Comparison of ENCODE assay signal across 10 cellular contexts in the genomic region with DNA sequence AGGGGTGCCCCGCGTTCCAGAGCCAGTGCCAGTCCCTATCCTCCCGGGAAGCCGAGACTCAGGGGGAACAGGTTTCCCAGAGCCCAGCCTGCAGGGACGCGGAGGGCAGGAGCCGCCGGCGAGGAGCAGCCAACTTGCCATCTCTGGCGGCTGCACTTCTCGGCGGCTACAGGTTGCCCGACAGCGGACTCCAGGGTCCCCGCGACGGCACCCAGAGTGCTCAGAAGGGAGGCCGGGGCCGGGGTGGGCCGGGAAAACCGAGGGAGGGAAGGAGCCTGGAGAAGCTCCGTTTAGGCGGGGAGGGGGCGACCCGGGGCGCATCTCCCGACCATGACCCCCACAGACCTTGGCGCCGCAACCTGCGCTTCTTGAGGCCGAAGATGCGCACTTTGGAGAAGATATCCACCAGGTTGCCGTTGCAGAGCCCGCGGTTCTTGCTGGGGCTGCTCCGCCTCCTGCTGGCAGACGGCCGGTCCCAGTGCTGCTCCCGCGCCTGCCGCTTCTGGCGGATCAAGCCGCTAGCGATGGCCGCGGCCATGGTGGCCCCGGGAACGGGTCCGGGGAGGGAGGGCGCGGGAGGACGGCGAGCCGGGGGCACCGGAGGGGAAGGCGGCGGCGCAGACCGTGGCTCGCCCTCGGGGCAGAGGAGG.
DNase-seq lines count a peak whose midpoint lies in the region; ATAC-seq and TF ChIP-seq lines count a peak whose summit lies in the region.
"Had no signal": no experiment of that assay in that cellular context is flagged by ENCODE, and none has a peak within 500 bp of the region (broad histone marks: within the 10 kb centered on the region; RNA-seq: fewer than 3 reads in every experiment).

No MANE protein-coding gene starts in this region.

- no peak overlapping the region for H3K4me3 ChIP-seq in CD4-positive, alpha-beta memory T cell (ENCODE audit: low read length in 2 of 2)

- H3K27ac Mint-ChIP-seq in osteocyte (ENCODE audit: unreplicated experiment): no peak overlapping the region
- H3K27ac Mint-ChIP-seq in activated T-cell treated with anti-CD3 and anti-CD28 coated beads, Interleukin-2, amount 50 U/mL, for 72 hours: no peak overlapping the region
- H3K27ac Mint-ChIP-seq in CD4-positive, alpha-beta memory T cell: no peak overlapping the region
- H3K27ac Mint-ChIP-seq: activated B cell treated with CpG ODN at 0.5 μM for 24 hours had no signal

- POLR2A ChIA-PET in CD4-positive, alpha-beta memory T cell (lab: Charles Lee; ENCODE audit: partially characterized antibody): no interaction called here

- H3K27me3 ChIP-seq in CD4-positive, alpha-beta memory T cell (ENCODE audit: insufficient read depth, low read length): peaks cover 22% of the 10 kb centered on the region

- peaks cover 81% of the 10 kb centered on the region for H3K27me3 Mint-ChIP-seq in osteocyte (ENCODE audit: unreplicated experiment)
- H3K27me3 Mint-ChIP-seq in activated T-cell treated with anti-CD3 and anti-CD28 coated beads, Interleukin-2, amount 50 U/mL, for 72 hours (ENCODE audit: low read depth): peaks cover 39% of the 10 kb centered on the region
- H3K27me3 Mint-ChIP-seq in CD4-positive, alpha-beta memory T cell: peaks cover 30 to 34% of the 10 kb centered on the region in 2 donors

- CTCF ChIA-PET in CD4-positive, alpha-beta memory T cell (lab: Charles Lee; ENCODE audit: partially characterized antibody): no interaction called here

- TF ChIP-seq CTCF in osteocyte (IDR thresholded peaks at IDR 0.05): peak; percentile 59

- H3K4me1 Mint-ChIP-seq in osteocyte (ENCODE audit: unreplicated experiment): peaks cover 10% of the 10 kb centered on the region
- no peaks in the 10 kb centered on the region for H3K4me1 Mint-ChIP-seq in activated T-cell treated with anti-CD3 and anti-CD28 coated beads, Interleukin-2, amount 50 U/mL, for 72 hours (ENCODE audit: low read depth)
- H3K4me1 Mint-ChIP-seq in CD4-positive, alpha-beta memory T cell: peaks cover 0 to 5% (median 2%) of the 10 kb centered on the region in 4 donors
- H3K4me1 Mint-ChIP-seq: activated B cell treated with CpG ODN at 0.5 μM for 24 hours had no signal

- H3K4me3 Mint-ChIP-seq in osteocyte (ENCODE audit: unreplicated experiment): no peak overlapping the region
- no peak overlapping the region for H3K4me3 Mint-ChIP-seq in activated T-cell treated with anti-CD3 and anti-CD28 coated beads, Interleukin-2, amount 50 U/mL, for 72 hours
- no peak overlapping the region for H3K4me3 Mint-ChIP-seq in CD4-positive, alpha-beta memory T cell
- H3K4me3 Mint-ChIP-seq: activated B cell treated with CpG ODN at 0.5 μM for 24 hours had no signal

- no peaks in the 10 kb centered on the region for H3K9me3 Mint-ChIP-seq in osteocyte (ENCODE audit: unreplicated experiment)
- H3K9me3 Mint-ChIP-seq in activated T-cell treated with anti-CD3 and anti-CD28 coated beads, Interleukin-2, amount 50 U/mL, for 72 hours: no peaks in the 10 kb centered on the region
- peaks cover 0 to 3% (median 0%) of the 10 kb centered on the region in 8 donors for H3K9me3 Mint-ChIP-seq in CD4-positive, alpha-beta memory T cell
- H3K9me3 Mint-ChIP-seq: activated B cell treated with CpG ODN at 0.5 μM for 24 hours had no signal

- H3K27ac ChIP-seq in CD4-positive, alpha-beta memory T cell (ENCODE audit: low read depth, low read length): no peak overlapping the region
- H3K27ac ChIP-seq: thyroid gland had no signal

- H3K36me3 ChIP-seq in CD4-positive, alpha-beta memory T cell (ENCODE audit: insufficient read depth, low read length): no peaks in the 10 kb centered on the region
- H3K36me3 ChIP-seq: thyroid gland had no signal

- no peak for ATAC-seq in activated T-cell treated with anti-CD3 and anti-CD28 coated beads, Interleukin-2, amount 50 U/mL, for 72 hours (replicated peaks in 1 of 2)

- intact Hi-C loops in CD4-positive, alpha-beta memory T cell (cut with micrococcal nuclease): no loop called here

- H3K9me3 ChIP-seq in CD4-positive, alpha-beta memory T cell (ENCODE audit: control insufficient read depth in 1 of 2, low read length in 2 of 2): no peaks in the 10 kb centered on the region
- H3K9me3 ChIP-seq: thyroid gland had no signal

- DNase-seq in Daoy (ENCODE audit: low read depth) (peak; percentile 54), NCI-H2171 (lab: John Stamatoyannopoulos, UW) (peak; percentile 66), fibroblast of gingiva (ENCODE audit: low read depth) (peak; percentile 8), osteocyte (ENCODE audit: extremely low spot score, unreplicated experiment) (peak; percentile 85), EL (no peak), CD1c-positive myeloid dendritic cell (ENCODE audit: extremely low spot score) (no peak)
- no peak for DNase-seq in activated T-cell treated with anti-CD3 and anti-CD28 coated beads, Interleukin-2, amount 50 U/mL, for 72 hours
- DNase-seq in CD4-positive, alpha-beta memory T cell: no peak
- DNase-seq: activated B cell treated with CpG ODN at 0.5 μM for 24 hours had no signal

- H3K36me3 Mint-ChIP-seq in osteocyte (ENCODE audit: unreplicated experiment): no peaks in the 10 kb centered on the region
- no peaks in the 10 kb centered on the region for H3K36me3 Mint-ChIP-seq in activated T-cell treated with anti-CD3 and anti-CD28 coated beads, Interleukin-2, amount 50 U/mL, for 72 hours (ENCODE audit: insufficient read depth in 2 of 2)
- no peaks in the 10 kb centered on the region for H3K36me3 Mint-ChIP-seq in CD4-positive, alpha-beta memory T cell

- H3K4me1 ChIP-seq in CD4-positive, alpha-beta memory T cell (ENCODE audit: insufficient read depth, low read length): no peaks in the 10 kb centered on the region

Comparison
In these comparisons a context has a peak if more than half of its experiments do, and no peak if none do; other contexts are left out.
1. DNase-seq: peak in Daoy (single experiment), NCI-H2171 (single experiment), fibroblast of gingiva (single experiment) and osteocyte (single experiment); none in EL (single experiment), activated T-cell treated with anti-CD3 and anti-CD28 coated beads, Interleukin-2, amount 50 U/mL, for 72 hours (0 of 2), CD4-positive, alpha-beta memory T cell (0 of 5) and CD1c-positive myeloid dendritic cell (single experiment).